ENCODE assay signal across 19 cellular contexts in genomic region chr18:32435631-32436500, GRCh38. TPM values are rescaled to one million over a fixed set of nuclear protein-coding genes. Genes with fewer than 3 reads are reported as not detected.
DNase-seq lines count a peak whose midpoint lies in the region; ATAC-seq, FAIRE-seq and TF ChIP-seq lines count a peak whose summit lies in the region.
"Had no signal": no experiment of that assay in that cellular context is flagged by ENCODE, and none has a peak within 500 bp of the region (broad histone marks: within the 10 kb centered on the region; RNA-seq: fewer than 3 reads in every experiment).

No MANE protein-coding gene starts in this region.

- no peak for DNase-seq in heart left ventricle
- DNase-seq in left ventricle myocardium superior: no peak
- DNase-seq in kidney: no peak
- peak; percentile 68 for DNase-seq in mesendoderm
- DNase-seq in upper lobe of right lung: no peak
- DNase-seq in posterior vena cava (ENCODE audit: low spot score): no peak
- DNase-seq in epidermal melanocyte (ENCODE audit: insufficient read length, low spot score): no peak
- DNase-seq in DMS153 treated with DMSO at 0.1 percent for 48 hours (lab: John Stamatoyannopoulos, UW; ENCODE audit: unreplicated experiment): no peak
- DNase-seq: CD8-positive, alpha-beta memory T cell; GF-D8; MV-4-11; NCI-H1436; NCI-H2029; NCI-H774 had no signal

- peaks cover 0 to 67% (median 19%) of the 10 kb centered on the region in 12 donors for H3K4me1 ChIP-seq in heart left ventricle
- H3K4me1 ChIP-seq in kidney (ENCODE audit: control insufficient read depth in 1 of 2, insufficient read depth in 1 of 2, low read depth in 1 of 2, low read length in 2 of 2): peaks cover 22 to 38% of the 10 kb centered on the region in 2 donors
- H3K4me1 ChIP-seq in mesendoderm (ENCODE audit: control insufficient read depth, low read depth, low read length): no peaks in the 10 kb centered on the region
- H3K4me1 ChIP-seq in upper lobe of right lung: no peaks in the 10 kb centered on the region
- H3K4me1 ChIP-seq: BLaER1 had no signal

- no peak overlapping the region for H2BK5ac ChIP-seq in mesendoderm (ENCODE audit: low read length)

- H3K9me3 ChIP-seq in heart left ventricle: peaks cover 0 to 13% (median 4%) of the 10 kb centered on the region in 12 donors
- H3K9me3 ChIP-seq in kidney (ENCODE audit: control insufficient read depth in 1 of 2, low read length in 2 of 2): peaks cover 0 to 4% of the 10 kb centered on the region in 2 donors
- H3K9me3 ChIP-seq in upper lobe of right lung: no peaks in the 10 kb centered on the region

- no peak overlapping the region for H3K18ac ChIP-seq in mesendoderm (ENCODE audit: low read length)

- no peak overlapping the region for H3K4ac ChIP-seq in mesendoderm (ENCODE audit: low read depth, low read length)

- H2AK5ac ChIP-seq in mesendoderm (ENCODE audit: low read length): no peak overlapping the region

- no peak overlapping the region for H3K56ac ChIP-seq in mesendoderm (ENCODE audit: low read length)

- H3K27ac ChIP-seq in heart left ventricle: peak overlapping the region in 11 of 12 donors; percentile 3 to 70 (median 32)
- peak overlapping the region; percentile 35 to 68 for H3K27ac ChIP-seq in kidney (ENCODE audit: low read depth in 2 of 2, low read length in 2 of 2)
- no peak overlapping the region for H3K27ac ChIP-seq in mesendoderm (ENCODE audit: low read depth, low read length)
- no peak overlapping the region for H3K27ac ChIP-seq in upper lobe of right lung
- H3K27ac ChIP-seq: BLaER1 had no signal

- H3K36me3 ChIP-seq in heart left ventricle (no peaks in the 10 kb centered on the region), kidney (ENCODE audit: control insufficient read depth in 1 of 2, insufficient read depth in 2 of 2, low read length in 2 of 2) (no peaks in the 10 kb centered on the region), mesendoderm (ENCODE audit: control insufficient read depth, insufficient read depth, low read length) (no peaks in the 10 kb centered on the region), upper lobe of right lung (no peaks in the 10 kb centered on the region)
- H3K36me3 ChIP-seq: BLaER1 had no signal

- no peak overlapping the region for H4K8ac ChIP-seq in mesendoderm (ENCODE audit: low read depth, low read length)

- peak; percentile 56 for FAIRE-seq in kidney (lab: Jason Lieb, UNC)
- FAIRE-seq: A204.1, GM12891, K562 had no signal

- no peak for TF ChIP-seq CTCF in heart left ventricle (IDR thresholded peaks at IDR 0.05)
- TF ChIP-seq CTCF in kidney (IDR thresholded peaks at IDR 0.05; ENCODE audit: borderline replicate concordance, extremely low read depth, insufficient read depth): no peak
- no peak for TF ChIP-seq CTCF in upper lobe of right lung (IDR thresholded peaks at IDR 0.05)

- intact Hi-C loops in heart left ventricle (cut with DNase I) (no loop called here), left ventricle myocardium superior (cut with micrococcal nuclease) (no loop called here), kidney (cut with DNase I) (no loop called here), upper lobe of right lung (cut with DNase I) (no loop called here), posterior vena cava (cut with DNase I) (no loop called here)

- H3K79me2 ChIP-seq in mesendoderm (ENCODE audit: control insufficient read depth, insufficient read depth, low read length): no peaks in the 10 kb centered on the region

- no peak overlapping the region for H3K9ac ChIP-seq in kidney (ENCODE audit: low read length in 2 of 2)
- no peak overlapping the region for H3K9ac ChIP-seq in mesendoderm (ENCODE audit: low read length)
- H3K9ac ChIP-seq: BLaER1 had no signal

- no peak overlapping the region for H3K23ac ChIP-seq in mesendoderm (ENCODE audit: low read length)

- no peak overlapping the region for H2BK120ac ChIP-seq in mesendoderm (ENCODE audit: low read depth, low read length)

- H3K27me3 ChIP-seq in heart left ventricle (no peaks in the 10 kb centered on the region), mesendoderm (ENCODE audit: insufficient read depth, low read length, poor library complexity) (no peaks in the 10 kb centered on the region), upper lobe of right lung (no peaks in the 10 kb centered on the region)
- H3K27me3 ChIP-seq: BLaER1 had no signal

- H4K5ac ChIP-seq in mesendoderm (ENCODE audit: low read length): no peak overlapping the region

- 46 to 53% (median 52%) methylated on average over 5 of the region's 5 CpGs for WGBS in heart left ventricle, 4 donors
- 100% methylated on average over 1 of the region's 5 CpGs for WGBS in mesendoderm (ENCODE audit: extremely low coverage, insufficient coverage, low lambda C conversion rate)

- H2BK15ac ChIP-seq in mesendoderm (replicated peaks; ENCODE audit: low read depth): no peak overlapping the region

- H3K4me2 ChIP-seq in mesendoderm (ENCODE audit: low read length): no peak overlapping the region
- H3K4me2 ChIP-seq: BLaER1 had no signal

- no peak overlapping the region for H3K4me3 ChIP-seq in heart left ventricle
- no peak overlapping the region for H3K4me3 ChIP-seq in kidney (ENCODE audit: low read length in 2 of 2)
- no peak overlapping the region for H3K4me3 ChIP-seq in mesendoderm (ENCODE audit: low read length)
- no peak overlapping the region for H3K4me3 ChIP-seq in upper lobe of right lung
- H3K4me3 ChIP-seq: BLaER1, K562 had no signal

- H3K79me1 ChIP-seq in mesendoderm (ENCODE audit: low read length): peaks cover 7% of the 10 kb centered on the region

- TF ChIP-seq POLR2A in heart left ventricle (IDR thresholded peaks at IDR 0.05): no peak

- no peak for ATAC-seq in heart left ventricle
- ATAC-seq in left ventricle myocardium superior: no peak
- peak; percentile 86 for ATAC-seq in upper lobe of right lung
- ATAC-seq: K562, Panc1 had no signal

RNA-seq across cellular contexts. Expression of gene GAREM1, which starts 34.8 kb away (rescaled TPM):
- total RNA-seq in heart left ventricle: 10 to 100 TPM in 8 of 9 donors, 1 to 10 TPM in 1; 8.8 to 28.8 (median 13.4) TPM
- 10 to 100 TPM in 1 of 2 donors, 1 to 10 TPM in 1; 1.8 to 13.0 TPM for polyA plus RNA-seq in heart left ventricle
- total RNA-seq in left ventricle myocardium superior: 20.8 TPM
- 47.0 TPM for total RNA-seq in kidney
- polyA plus RNA-seq in kidney (ENCODE audit: insufficient read depth, low read depth, low replicate concordance): 7.0 TPM
- 8.9 TPM for polyA plus RNA-seq in mesendoderm (2013, experiment 1 of 2)
- 7.5 TPM for polyA plus RNA-seq in mesendoderm (2013, experiment 2 of 2)
- total RNA-seq in upper lobe of right lung: 11.5 TPM
- total RNA-seq in posterior vena cava: 1 to 10 TPM; 8.3 to 9.8 TPM
- total RNA-seq: CD8-positive, alpha-beta memory T cell had no signal
- polyA plus RNA-seq: CD8-positive, alpha-beta memory T cell had no signal

Comparison
In these comparisons a context has a peak if more than half of its experiments do, and no peak if none do; other contexts are left out.
1. H3K27ac ChIP-seq: peak in heart left ventricle (11 of 12) and kidney (2 of 2); none in mesendoderm (single experiment) and upper lobe of right lung (single experiment).